In the genomic region with DNA sequence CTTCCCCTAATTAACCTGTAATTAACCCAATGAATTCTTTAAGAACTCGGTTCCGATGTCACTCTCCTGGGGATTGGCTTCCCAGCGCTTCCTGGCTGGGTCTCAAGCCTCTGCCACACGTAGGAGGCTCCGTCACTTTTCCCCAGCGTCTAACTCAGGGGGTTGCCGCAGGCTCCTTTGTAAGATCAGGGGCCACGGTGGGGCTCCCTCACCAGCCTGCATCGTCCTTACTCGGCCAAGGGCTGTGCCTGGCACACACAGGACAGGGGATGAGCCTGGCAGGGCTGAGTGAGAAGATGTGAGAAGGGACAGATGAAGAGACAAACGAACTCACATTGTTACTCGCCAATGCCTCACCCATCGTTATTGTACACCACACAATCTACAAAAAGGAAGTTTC, we compare ENCODE assay signal across 19 cellular contexts.
"Had no signal": no experiment of that assay in that cellular context is flagged by ENCODE, and none has a peak within 500 bp of the region (broad histone marks: within the 10 kb centered on the region; RNA-seq: fewer than 3 reads in every experiment).

No MANE protein-coding gene starts in this region.

- H3K36me3 ChIP-seq: left ventricle myocardium inferior, upper lobe of left lung had no signal

- H3K4me1 Mint-ChIP-seq: immature natural killer cell had no signal

- H3K79me2 ChIP-seq: hepatocyte, parathyroid adenoma had no signal

- H3K9me3 Mint-ChIP-seq: activated naive CD4-positive, alpha-beta T cell treated with anti-CD3 and anti-CD28 coated beads for 36 hours; natural killer cell treated with Interleukin-12 subunit alpha and Interleukin-12 subunit beta and Interleukin-15 and Interleukin-18, amount 100 ng/mL, for 72 hours; WTC11 had no signal

- DNase-seq: activated CD4-positive, alpha-beta T cell treated with anti-CD3 and anti-CD28 coated beads, Interleukin-2, amount 50 U/mL, for 4 hours; activated naive CD4-positive, alpha-beta T cell treated with anti-CD3 and anti-CD28 coated beads for 36 hours; activated T-cell treated with anti-CD3 and anti-CD28 coated beads, Interleukin-2, amount 50 U/mL, for 48 hours; amygdala; effector CD4-positive, alpha-beta T cell; erythroblast; foreskin fibroblast; immature natural killer cell; kidney glomerular epithelial cell; left ventricle myocardium inferior; mammary epithelial cell; stimulated activated CD4-positive, alpha-beta T cell treated with anti-CD3 and anti-CD28 coated beads, Interleukin-2, amount 100 ng/mL, for 48 hours; stimulated activated naive CD4-positive, alpha-beta T cell treated with Interleukin-2 at 50 U/mL for 16 hours; T-helper 9 cell; upper lobe of left lung had no signal

- H2AFZ ChIP-seq: hepatocyte, parathyroid adenoma had no signal

- H3K4me1 ChIP-seq: left ventricle myocardium inferior, parathyroid adenoma, upper lobe of left lung had no signal

- H3K9me3 ChIP-seq: left ventricle myocardium inferior, upper lobe of left lung had no signal

- H3K36me3 Mint-ChIP-seq: immature natural killer cell; natural killer cell treated with Interleukin-12 subunit alpha and Interleukin-12 subunit beta and Interleukin-15 and Interleukin-18, amount 100 ng/mL, for 72 hours; WTC11 had no signal

- H3K27ac ChIP-seq: left ventricle myocardium inferior, parathyroid adenoma, upper lobe of left lung had no signal

- H3K4me3 ChIP-seq: hepatocyte, left ventricle myocardium inferior, upper lobe of left lung had no signal

- H3K27me3 ChIP-seq: hepatocyte, upper lobe of left lung had no signal

- ATAC-seq: natural killer cell treated with Interleukin-12 subunit alpha and Interleukin-12 subunit beta and Interleukin-15 and Interleukin-18, amount 100 ng/mL, for 72 hours; WTC11 had no signal

- H3K27ac Mint-ChIP-seq: activated naive CD4-positive, alpha-beta T cell treated with anti-CD3 and anti-CD28 coated beads for 36 hours; immature natural killer cell; natural killer cell treated with Interleukin-12 subunit alpha and Interleukin-12 subunit beta and Interleukin-15 and Interleukin-18, amount 100 ng/mL, for 72 hours; WTC11 had no signal

- H3K4me3 Mint-ChIP-seq: activated naive CD4-positive, alpha-beta T cell treated with anti-CD3 and anti-CD28 coated beads for 36 hours; immature natural killer cell; natural killer cell treated with Interleukin-12 subunit alpha and Interleukin-12 subunit beta and Interleukin-15 and Interleukin-18, amount 100 ng/mL, for 72 hours; WTC11 had no signal
